8 cellular contexts compared by ENCODE assay signal in the genomic region with DNA sequence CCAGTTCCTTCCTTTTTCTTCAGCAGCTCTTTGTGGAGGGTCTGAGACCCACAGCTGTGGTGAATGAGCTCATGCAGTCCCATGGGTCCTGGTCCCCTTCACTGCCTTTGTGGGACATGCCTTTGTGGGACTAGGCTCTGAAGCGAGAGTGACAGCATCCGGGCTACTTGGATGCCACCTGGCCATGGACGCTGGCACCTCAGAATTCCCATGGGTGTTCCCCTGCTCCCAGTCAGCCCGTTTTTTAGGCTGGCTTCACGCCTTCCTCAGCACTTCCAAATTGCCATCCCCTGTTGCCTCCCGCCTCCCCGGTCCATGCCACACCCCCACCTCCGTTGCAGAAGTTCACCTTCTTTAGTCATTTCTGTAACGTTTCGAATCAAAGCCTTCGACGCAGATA. TPM values are rescaled to one million over a fixed set of nuclear protein-coding genes. Genes with fewer than 3 reads are reported as not detected.
DNase-seq lines count a peak whose midpoint lies in the region; ATAC-seq lines count a peak whose summit lies in the region.

No MANE protein-coding gene starts in this region.

- ATAC-seq in activated T-cell treated with anti-CD3 and anti-CD28 coated beads, Interleukin-2, amount 50 U/mL, for 4 hours = peak; percentile 31 to 36
- peak; percentile 7 for ATAC-seq in HG03095 (IDR thresholded peaks at IDR 0.05; ENCODE audit: unreplicated experiment)
- peak; percentile 39 to 59 for ATAC-seq in stimulated activated naive B cell treated with anti-CD40 and anti-IgM and Interleukin-4, amounts not matched to agents 10 μg/mL and 1 μg/mL and 100 μg/mL, for 72 hours (replicated peaks)

- peaks cover 24% of the 10 kb centered on the region for H3K4me1 Mint-ChIP-seq in activated T-cell treated with anti-CD3 and anti-CD28 coated beads, Interleukin-2, amount 50 U/mL, for 4 hours (ENCODE audit: low read depth)
- peaks cover 15 to 24% of the 10 kb centered on the region in 2 donors for H3K4me1 Mint-ChIP-seq in stimulated activated naive B cell treated with anti-CD40 and anti-IgM and Interleukin-4, amounts not matched to agents 10 μg/mL and 1 μg/mL and 100 μg/mL, for 72 hours

- H3K27ac Mint-ChIP-seq in stimulated activated naive B cell treated with anti-CD40 and anti-IgM and Interleukin-4, amounts not matched to agents 10 μg/mL and 1 μg/mL and 100 μg/mL, for 72 hours = peak overlapping the region; percentile 84

- no peaks in the 10 kb centered on the region for H3K9me3 Mint-ChIP-seq in activated T-cell treated with anti-CD3 and anti-CD28 coated beads, Interleukin-2, amount 50 U/mL, for 4 hours
- no peaks in the 10 kb centered on the region for H3K9me3 Mint-ChIP-seq in stimulated activated naive B cell treated with anti-CD40 and anti-IgM and Interleukin-4, amounts not matched to agents 10 μg/mL and 1 μg/mL and 100 μg/mL, for 72 hours

- no peak for DNase-seq in activated T-cell treated with anti-CD3 and anti-CD28 coated beads, Interleukin-2, amount 50 U/mL, for 4 hours
- DNase-seq in activated T-cell treated with anti-CD3 and anti-CD28 coated beads for 4 hours (no peak), caudate nucleus (lab: John Stamatoyannopoulos, UW) (peak in 25 of 61 donors; percentile 6 to 73 (median 38)), SKM-1 treated with dmso at 0.1 percent for 144 hours (lab: John Stamatoyannopoulos, UW; ENCODE audit: unreplicated experiment) (no peak), NCI-H1105 treated with DMSO at 0.1 percent for 48 hours (lab: John Stamatoyannopoulos, UW) (no peak), OCI-M1 (lab: John Stamatoyannopoulos, UW) (no peak)
- DNase-seq in stimulated activated naive B cell treated with anti-CD40 and anti-IgM and Interleukin-4, amounts not matched to agents 10 μg/mL and 1 μg/mL and 100 μg/mL, for 72 hours = no peak

- H3K27me3 Mint-ChIP-seq in activated T-cell treated with anti-CD3 and anti-CD28 coated beads, Interleukin-2, amount 50 U/mL, for 4 hours (ENCODE audit: low read depth) = no peaks in the 10 kb centered on the region
- no peaks in the 10 kb centered on the region for H3K27me3 Mint-ChIP-seq in stimulated activated naive B cell treated with anti-CD40 and anti-IgM and Interleukin-4, amounts not matched to agents 10 μg/mL and 1 μg/mL and 100 μg/mL, for 72 hours

- peak overlapping the region; percentile 54 for H3K27ac ChIP-seq in caudate nucleus (ENCODE audit: low read depth, low read length)

- H3K36me3 Mint-ChIP-seq in activated T-cell treated with anti-CD3 and anti-CD28 coated beads, Interleukin-2, amount 50 U/mL, for 4 hours (ENCODE audit: insufficient read depth) = no peaks in the 10 kb centered on the region
- peaks cover 2 to 15% of the 10 kb centered on the region in 2 donors for H3K36me3 Mint-ChIP-seq in stimulated activated naive B cell treated with anti-CD40 and anti-IgM and Interleukin-4, amounts not matched to agents 10 μg/mL and 1 μg/mL and 100 μg/mL, for 72 hours

- peak overlapping the region; percentile 61 for H3K4me3 Mint-ChIP-seq in activated T-cell treated with anti-CD3 and anti-CD28 coated beads, Interleukin-2, amount 50 U/mL, for 4 hours
- peak overlapping the region; percentile 69 to 73 for H3K4me3 Mint-ChIP-seq in stimulated activated naive B cell treated with anti-CD40 and anti-IgM and Interleukin-4, amounts not matched to agents 10 μg/mL and 1 μg/mL and 100 μg/mL, for 72 hours

RNA-seq across cellular contexts. Expression of gene RAMACL, which starts 45.1 kb away (rescaled TPM):
- 1 to 10 TPM in 1 of 3 donors, under 1 TPM in 1, not detected in 1; 0.15 to 4.6 TPM for total RNA-seq in activated T-cell treated with anti-CD3 and anti-CD28 coated beads, Interleukin-2, amount 50 U/mL, for 4 hours
